Comparison of ENCODE assay signal across 19 cellular contexts in genomic region chr2:3334392-3334791, GRCh38. TPM values are rescaled to one million over a fixed set of nuclear protein-coding genes. Genes with fewer than 3 reads are reported as not detected.
A peak's percentile ranks its signal among the peaks of the same experiment; 100 is the strongest.
DNase-seq lines count a peak whose midpoint lies in the region; ATAC-seq and TF ChIP-seq lines count a peak whose summit lies in the region.
"Had no signal": no experiment of that assay in that cellular context is flagged by ENCODE, and none has a peak within 500 bp of the region (broad histone marks: within the 10 kb centered on the region; RNA-seq: fewer than 3 reads in every experiment).

No MANE protein-coding gene starts in this region.

- no peak overlapping the region for H3K27ac Mint-ChIP-seq in activated naive CD4-positive, alpha-beta T cell treated with anti-CD3 and anti-CD28 coated beads for 36 hours
- H3K27ac Mint-ChIP-seq in CD8-positive, alpha-beta T cell: no peak overlapping the region

- H3K9me3 Mint-ChIP-seq in activated naive CD4-positive, alpha-beta T cell treated with anti-CD3 and anti-CD28 coated beads for 36 hours: no peaks in the 10 kb centered on the region
- no peaks in the 10 kb centered on the region for H3K9me3 Mint-ChIP-seq in CD8-positive, alpha-beta T cell
- H3K9me3 Mint-ChIP-seq: CD4-positive, alpha-beta memory T cell had no signal

- POLR2A ChIA-PET in CD8-positive, alpha-beta T cell (lab: Charles Lee): no interaction called here

- H3K9me3 ChIP-seq in right atrium auricular region: no peaks in the 10 kb centered on the region
- no peaks in the 10 kb centered on the region for H3K9me3 ChIP-seq in CD8-positive, alpha-beta T cell (ENCODE audit: low read length)
- H3K9me3 ChIP-seq: SJCRH30 had no signal

- H3K27ac ChIP-seq in right atrium auricular region: no peak overlapping the region
- no peak overlapping the region for H3K27ac ChIP-seq in CD8-positive, alpha-beta T cell (ENCODE audit: low read depth, low read length)
- H3K27ac ChIP-seq: SJCRH30 had no signal

- TF ChIP-seq CTCF in right atrium auricular region (IDR thresholded peaks at IDR 0.05) (no peak), fibroblast of villous mesenchyme (IDR thresholded peaks at IDR 0.05; ENCODE audit: insufficient read depth, low read depth, low read length) (no peak)
- no peak for TF ChIP-seq CTCF in CD8-positive, alpha-beta T cell (IDR thresholded peaks at IDR 0.05)

- H3K36me3 Mint-ChIP-seq in activated naive CD4-positive, alpha-beta T cell treated with anti-CD3 and anti-CD28 coated beads for 36 hours (ENCODE audit: low read depth): peaks cover 62% of the 10 kb centered on the region
- peaks cover 74% of the 10 kb centered on the region for H3K36me3 Mint-ChIP-seq in CD8-positive, alpha-beta T cell

- intact Hi-C loops in left ventricle myocardium superior (cut with micrococcal nuclease): no loop called here
- intact Hi-C loops in sciatic nerve (cut with DNase I): no loop called here
- intact Hi-C loops in activated naive CD4-positive, alpha-beta T cell treated with anti-CD3 and anti-CD28 coated beads for 36 hours (cut with micrococcal nuclease): no loop called here
- intact Hi-C loops in CD8-positive, alpha-beta T cell (cut with DNase I, micrococcal nuclease): no loop called here

- ATAC-seq in left ventricle myocardium superior (peak; percentile 51), sciatic nerve (peak; percentile 86)
- ATAC-seq in CD8-positive, alpha-beta T cell: no peak
- ATAC-seq: HepG2, PC-3 had no signal

- no peaks in the 10 kb centered on the region for H3K4me1 ChIP-seq in right atrium auricular region
- no peaks in the 10 kb centered on the region for H3K4me1 ChIP-seq in CD8-positive, alpha-beta T cell (ENCODE audit: insufficient read depth, low read length)
- H3K4me1 ChIP-seq: SJCRH30 had no signal

- no peaks in the 10 kb centered on the region for H3K4me1 Mint-ChIP-seq in activated naive CD4-positive, alpha-beta T cell treated with anti-CD3 and anti-CD28 coated beads for 36 hours (ENCODE audit: low read depth)
- H3K4me1 Mint-ChIP-seq in CD8-positive, alpha-beta T cell (ENCODE audit: low read depth): peaks cover 8% of the 10 kb centered on the region

- H3K4me3 ChIP-seq in right atrium auricular region: no peak overlapping the region
- H3K4me3 ChIP-seq in fibroblast of villous mesenchyme (ENCODE audit: low read depth, low read length): no peak overlapping the region
- no peak overlapping the region for H3K4me3 ChIP-seq in CD8-positive, alpha-beta T cell (ENCODE audit: low read depth, low read length)
- H3K4me3 ChIP-seq: SJCRH30 had no signal

- no peak for DNase-seq in left ventricle myocardium superior
- DNase-seq in right atrium auricular region (ENCODE audit: low spot score): no peak
- peak; percentile 4 for DNase-seq in fibroblast of villous mesenchyme (ENCODE audit: low read depth)
- no peak for DNase-seq in sciatic nerve (ENCODE audit: low spot score)
- DNase-seq in dedifferentiated amniotic fluid mesenchymal stem cell (ENCODE audit: extremely low spot score): no peak
- no peak for DNase-seq in DMS 273 (lab: John Stamatoyannopoulos, UW; ENCODE audit: unreplicated experiment)
- no peak for DNase-seq in activated naive CD4-positive, alpha-beta T cell treated with anti-CD3 and anti-CD28 coated beads for 36 hours
- no peak for DNase-seq in CD8-positive, alpha-beta T cell
- DNase-seq: Calu3; CD4-positive, alpha-beta memory T cell; DMS53; EL; KG1; NCI-H1694 treated with DMSO at 0.1 percent for 48 hours; NCI-H774; PC-3; RPMI8226; SJCRH30 had no signal

- no peaks in the 10 kb centered on the region for H3K27me3 Mint-ChIP-seq in activated naive CD4-positive, alpha-beta T cell treated with anti-CD3 and anti-CD28 coated beads for 36 hours (ENCODE audit: low read depth)
- no peaks in the 10 kb centered on the region for H3K27me3 Mint-ChIP-seq in CD8-positive, alpha-beta T cell (ENCODE audit: low read depth)
- H3K27me3 Mint-ChIP-seq: CD4-positive, alpha-beta memory T cell had no signal

- H3K36me3 ChIP-seq in right atrium auricular region: no peaks in the 10 kb centered on the region
- H3K36me3 ChIP-seq in CD8-positive, alpha-beta T cell (ENCODE audit: insufficient read depth, low read length): peaks cover 3% of the 10 kb centered on the region

- no peaks in the 10 kb centered on the region for H3K27me3 ChIP-seq in right atrium auricular region
- H3K27me3 ChIP-seq in CD8-positive, alpha-beta T cell (ENCODE audit: insufficient read depth, low read length): no peaks in the 10 kb centered on the region
- H3K27me3 ChIP-seq: SJCRH30 had no signal

- no peak overlapping the region for H3K4me3 Mint-ChIP-seq in activated naive CD4-positive, alpha-beta T cell treated with anti-CD3 and anti-CD28 coated beads for 36 hours
- no peak overlapping the region for H3K4me3 Mint-ChIP-seq in CD8-positive, alpha-beta T cell
- H3K4me3 Mint-ChIP-seq: CD4-positive, alpha-beta memory T cell had no signal

- CTCF ChIA-PET in activated naive CD4-positive, alpha-beta T cell treated with anti-CD3 and anti-CD28 coated beads for 36 hours (lab: Charles Lee): no interaction called here
- CTCF ChIA-PET in CD8-positive, alpha-beta T cell (lab: Charles Lee): no interaction called here

RNA-seq across cellular contexts. Expression of gene EIPR1, which starts 43.2 kb away (rescaled TPM):
- total RNA-seq in left ventricle myocardium superior (9.6 TPM), right atrium auricular region (10 to 100 TPM; 13.2 to 13.6 TPM), fibroblast of villous mesenchyme (23.8 and 32.4 TPM in 2 replicates), sciatic nerve (14.7 TPM)
- total RNA-seq in activated naive CD4-positive, alpha-beta T cell treated with anti-CD3 and anti-CD28 coated beads for 36 hours: 10 to 100 TPM; 33.6 to 35.1 TPM
- total RNA-seq in CD8-positive, alpha-beta T cell: 1 to 10 TPM; 7.1 to 9.7 TPM

RNA-seq across cellular contexts. Expression of gene TRAPPC12, which starts 45.1 kb away (rescaled TPM):
- total RNA-seq in left ventricle myocardium superior (105 TPM), right atrium auricular region (10 to 100 TPM; 69.5 to 73.2 TPM), fibroblast of villous mesenchyme (50.1 and 72.8 TPM in 2 replicates), sciatic nerve (139 TPM)
- total RNA-seq in activated naive CD4-positive, alpha-beta T cell treated with anti-CD3 and anti-CD28 coated beads for 36 hours: 10 to 100 TPM; 44.3 to 45.8 TPM
- 10 to 100 TPM; 33.3 to 35.1 TPM for total RNA-seq in CD8-positive, alpha-beta T cell
